ENCODE assay signal across 30 cellular contexts in the genomic region with DNA sequence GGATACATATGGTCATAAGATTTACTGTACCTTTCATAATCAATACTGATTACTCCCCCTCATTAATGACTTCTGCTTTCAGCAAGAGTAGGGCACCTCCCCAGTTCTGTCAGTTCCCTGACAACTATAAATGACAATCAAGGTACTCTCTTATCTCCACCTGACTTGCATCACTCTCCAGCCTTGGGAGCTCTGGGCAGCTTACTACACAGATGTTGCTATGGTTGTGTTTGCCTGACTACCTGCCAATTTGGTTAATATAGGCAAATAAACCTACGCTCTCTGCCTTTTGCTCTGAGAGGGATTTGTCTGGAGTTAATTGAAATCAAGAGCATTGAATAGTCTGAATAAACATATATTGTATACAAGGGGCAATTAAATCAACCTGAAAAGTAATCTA. TPM values are rescaled to one million over a fixed set of nuclear protein-coding genes. Genes with fewer than 3 reads are reported as not detected.
A peak's percentile ranks its signal among the peaks of the same experiment; 100 is the strongest.
DNase-seq lines count a peak whose midpoint lies in the region; ATAC-seq, FAIRE-seq and TF ChIP-seq lines count a peak whose summit lies in the region.
"Had no signal": no experiment of that assay in that cellular context is flagged by ENCODE, and none has a peak within 500 bp of the region (broad histone marks: within the 10 kb centered on the region; RNA-seq: fewer than 3 reads in every experiment).

No MANE protein-coding gene starts in this region.

- peaks cover 3% of the 10 kb centered on the region for H3K4me1 Mint-ChIP-seq in astrocyte (ENCODE audit: low read depth, unreplicated experiment)
- no peaks in the 10 kb centered on the region for H3K4me1 Mint-ChIP-seq in mesothelial cell of epicardium

- H4K20me1 ChIP-seq in astrocyte (ENCODE audit: insufficient read depth, low read length), result no peaks in the 10 kb centered on the region

- H3K9me3 ChIP-seq in astrocyte (ENCODE audit: insufficient read depth, low read depth, low read length) (no peaks in the 10 kb centered on the region), MG63 (no peaks in the 10 kb centered on the region)
- H3K9me3 ChIP-seq: SK-N-SH, testis had no signal

- ATAC-seq in left ventricle myocardium superior, result peak; percentile 83
- no peak for ATAC-seq in HG03135 (IDR thresholded peaks at IDR 0.05; ENCODE audit: unreplicated experiment)
- ATAC-seq: activated CD4-positive, alpha-beta T cell treated with anti-CD3 and anti-CD28 coated beads for 36 hours; activated T-cell treated with anti-CD3 and anti-CD28 coated beads, Interleukin-2, amount 50 U/mL, for 4 hours; naive thymus-derived CD4-positive, alpha-beta T cell; T-helper 17 cell had no signal

- no peaks in the 10 kb centered on the region for H3K9me3 Mint-ChIP-seq in astrocyte (ENCODE audit: unreplicated experiment)
- peaks cover 10% of the 10 kb centered on the region for H3K9me3 Mint-ChIP-seq in mesothelial cell of epicardium
- H3K9me3 Mint-ChIP-seq: activated T-cell treated with anti-CD3 and anti-CD28 coated beads, Interleukin-2, amount 50 U/mL, for 4 hours; CD14-positive monocyte had no signal

- intact Hi-C loops in left ventricle myocardium superior (cut with micrococcal nuclease) (loop anchor here (5.0 kb wide), 1 partner anchor 247 kb away; no protein-coding TSS in a partner anchor), cardiac septum (cut with DNase I) (no loop called here)

- no peak overlapping the region for H3K4me2 ChIP-seq in astrocyte (ENCODE audit: low read length)
- H3K4me2 ChIP-seq: SK-N-SH had no signal

- no peak overlapping the region for H3K27ac ChIP-seq in astrocyte (ENCODE audit: low read depth, low read length)
- H3K27ac ChIP-seq: testis had no signal

- TF ChIP-seq CTCF in astrocyte (IDR thresholded peaks at IDR 0.05; ENCODE audit: insufficient read depth, low read depth, low read length), result no peak
- TF ChIP-seq CTCF in mesothelial cell of epicardium (IDR thresholded peaks at IDR 0.05; ENCODE audit: unreplicated experiment), result no peak

- H3K9ac ChIP-seq in astrocyte (ENCODE audit: low read length), result no peak overlapping the region
- H3K9ac ChIP-seq: SK-N-SH had no signal

- H3K36me3 Mint-ChIP-seq in astrocyte (ENCODE audit: low read depth, unreplicated experiment) (no peaks in the 10 kb centered on the region), mesothelial cell of epicardium (no peaks in the 10 kb centered on the region)
- H3K36me3 Mint-ChIP-seq: CD14-positive monocyte; naive thymus-derived CD4-positive, alpha-beta T cell had no signal

- H3K27me3 ChIP-seq in astrocyte (ENCODE audit: insufficient read depth, low read length) (no peaks in the 10 kb centered on the region), MG63 (no peaks in the 10 kb centered on the region)
- H3K27me3 ChIP-seq: testis had no signal

- no peak overlapping the region for H3K27ac Mint-ChIP-seq in astrocyte (ENCODE audit: unreplicated experiment)
- no peak overlapping the region for H3K27ac Mint-ChIP-seq in mesothelial cell of epicardium
- H3K27ac Mint-ChIP-seq: activated CD4-positive, alpha-beta T cell treated with anti-CD3 and anti-CD28 coated beads for 36 hours; CD14-positive monocyte; naive thymus-derived CD4-positive, alpha-beta T cell; T-helper 17 cell had no signal

- FAIRE-seq in astrocyte (lab: Jason Lieb, UNC), result peak; percentile 55

- H3K4me1 ChIP-seq in astrocyte (ENCODE audit: insufficient read depth, low read length), result no peaks in the 10 kb centered on the region
- H3K4me1 ChIP-seq: testis had no signal

- H3K79me2 ChIP-seq in astrocyte (ENCODE audit: insufficient read depth, low read length), result no peaks in the 10 kb centered on the region

- DNase-seq in left ventricle myocardium superior (no peak), cardiac septum (ENCODE audit: low spot score) (no peak), NCI-H146 treated with DMSO at 0.1 percent for 48 hours (lab: John Stamatoyannopoulos, UW; ENCODE audit: unreplicated experiment) (peak; percentile 19), astrocyte (ENCODE audit: low read depth) (no peak), MG63 (no peak), mesothelial cell of epicardium (ENCODE audit: low spot score in 2 of 2, unreplicated experiment in 2 of 2) (no peak)
- DNase-seq: activated CD4-positive, alpha-beta T cell treated with anti-CD3 and anti-CD28 coated beads for 36 hours; activated naive CD4-positive, alpha-beta T cell; activated T-cell treated with anti-CD3 and anti-CD28 coated beads, Interleukin-2, amount 50 U/mL, for 4 hours; Calu3; effector memory CD4-positive, alpha-beta T cell; erythroblast; head of caudate nucleus; Kasumi-1; mesendoderm; naive thymus-derived CD4-positive, alpha-beta T cell; NCI-H187; NCI-H510A; retina; RPMI8226; SK-N-SH; stimulated activated CD4-positive, alpha-beta T cell treated with anti-CD3 and anti-CD28 coated beads, Interleukin-12 subunit alpha, Interleukin-12 subunit beta, amount 100 ng/mL, for 4 hours; stimulated activated CD4-positive, alpha-beta T cell treated with anti-CD3 and anti-CD28 coated beads, Interleukin-4, amount 100 ng/mL, for 4 hours; stimulated activated naive CD4-positive, alpha-beta T cell treated with Interleukin-2 at 50 U/mL for 16 hours; T-helper 17 cell; testis had no signal

- H3K27me3 Mint-ChIP-seq in astrocyte (ENCODE audit: low read depth, unreplicated experiment) (no peaks in the 10 kb centered on the region), mesothelial cell of epicardium (ENCODE audit: low read depth) (peaks cover 2% of the 10 kb centered on the region)
- H3K27me3 Mint-ChIP-seq: activated CD4-positive, alpha-beta T cell treated with anti-CD3 and anti-CD28 coated beads for 36 hours; T-helper 17 cell had no signal

- H3K36me3 ChIP-seq in astrocyte (ENCODE audit: insufficient read depth, low read length), result no peaks in the 10 kb centered on the region
- H3K36me3 ChIP-seq in MG63, result no peaks in the 10 kb centered on the region

- no peak overlapping the region for H2AFZ ChIP-seq in astrocyte (ENCODE audit: low read depth, low read length)

- H3K4me3 Mint-ChIP-seq in astrocyte (ENCODE audit: unreplicated experiment) (no peak overlapping the region), mesothelial cell of epicardium (no peak overlapping the region)
- H3K4me3 Mint-ChIP-seq: activated CD4-positive, alpha-beta T cell treated with anti-CD3 and anti-CD28 coated beads for 36 hours; activated T-cell treated with anti-CD3 and anti-CD28 coated beads, Interleukin-2, amount 50 U/mL, for 4 hours; CD14-positive monocyte; naive thymus-derived CD4-positive, alpha-beta T cell; T-helper 17 cell had no signal

- H3K4me3 ChIP-seq in astrocyte (ENCODE audit: insufficient read depth, low read depth, low read length) (no peak overlapping the region), MG63 (no peak overlapping the region)
- H3K4me3 ChIP-seq: testis had no signal

RNA-seq across cellular contexts. Expression of gene MAP7D3, which starts 22.8 kb away (rescaled TPM):
- total RNA-seq in left ventricle myocardium superior (10.8 TPM), cardiac septum (15.6 TPM), astrocyte (15.0 and 19.4 TPM in 2 replicates), mesothelial cell of epicardium (10.3 to 10.6 TPM (median 10.4 TPM) in 3 replicates)
- 12.1 and 14.3 TPM in 2 replicates for total RNA-seq in MG63 (2014; rRNA removed; shearing (Covaris generic); ENCODE audit: low replicate concordance)

RNA-seq across cellular contexts. Expression of gene ADGRG4, which starts 26.8 kb away (rescaled TPM):
- total RNA-seq in left ventricle myocardium superior (not detected), cardiac septum (0.05 TPM), astrocyte (0.14 and 0.19 TPM in 2 replicates), mesothelial cell of epicardium (not detected in 3 replicates)
- total RNA-seq in MG63 (2014; rRNA removed; shearing (Covaris generic); ENCODE audit: low replicate concordance), result not detected in 2 replicates
- total RNA-seq: activated CD4-positive, alpha-beta T cell treated with anti-CD3 and anti-CD28 coated beads for 36 hours; activated CD8-positive, alpha-beta memory T cell treated with anti-CD3 and anti-CD28 coated beads for 36 hours; activated T-cell treated with anti-CD3 and anti-CD28 coated beads, Interleukin-2, amount 50 U/mL, for 4 hours; Calu3; fibroblast of villous mesenchyme; naive thymus-derived CD4-positive, alpha-beta T cell; T-helper 17 cell had no signal
